ENCODE assay signal across 20 cellular contexts in genomic region chr7:121714559-121715303, GRCh38.
DNase-seq lines count a peak whose midpoint lies in the region; ATAC-seq and TF ChIP-seq lines count a peak whose summit lies in the region.
"Had no signal": no experiment of that assay in that cellular context is flagged by ENCODE, and none has a peak within 500 bp of the region (broad histone marks: within the 10 kb centered on the region; RNA-seq: fewer than 3 reads in every experiment).

No MANE protein-coding gene starts in this region.

- DNase-seq in D341Med (ENCODE audit: low spot score) (peak; percentile 12), iPS-NIHi11 (ENCODE audit: low spot score) (peak; percentile 46), neural crest cell (ENCODE audit: low read depth, low spot score) (no peak), NCI-H226 (no peak)
- no peak for DNase-seq in naive thymus-derived CD8-positive, alpha-beta T cell
- DNase-seq in stimulated activated effector memory CD8-positive, alpha-beta T cell treated with anti-CD3 and anti-CD28 coated beads, Interleukin-12 subunit alpha, Interleukin-12 subunit beta, amount 100 ng/mL, for 72 hours (ENCODE audit: low spot score in 2 of 2): no peak
- DNase-seq: activated CD8-positive, alpha-beta T cell treated with anti-CD3 and anti-CD28 coated beads, Interleukin-2, amount 10 ng/mL, durations not matched to agents 7 days and 5 days; CD4-positive, alpha-beta memory T cell; effector CD8-positive, alpha-beta T cell; EL; hippocampal formation; left ventricle myocardium superior; MM.1S; naive B cell; NCI-H2081 treated with DMSO at 0.1 percent for 48 hours had no signal

- no peak for ATAC-seq in naive thymus-derived CD8-positive, alpha-beta T cell
- no peak for ATAC-seq in stimulated activated effector memory CD8-positive, alpha-beta T cell treated with anti-CD3 and anti-CD28 coated beads, Interleukin-12 subunit alpha, Interleukin-12 subunit beta, amount 100 ng/mL, for 72 hours
- no peak for ATAC-seq in HG03432 (IDR thresholded peaks at IDR 0.05; ENCODE audit: unreplicated experiment)
- ATAC-seq: activated CD8-positive, alpha-beta T cell treated with anti-CD3 and anti-CD28 coated beads, Interleukin-2, amount 10 ng/mL, durations not matched to agents 7 days and 5 days; left ventricle myocardium superior had no signal

- H3K4me1 ChIP-seq in HUES48 (ENCODE audit: control insufficient read depth, insufficient read depth, low read length): peaks cover 11% of the 10 kb centered on the region

- no peak overlapping the region for H3K4me3 ChIP-seq in HUES48 (ENCODE audit: low read depth, low read length)
- H3K4me3 ChIP-seq: cardiac muscle cell had no signal

- H3K9ac ChIP-seq in HUES48 (ENCODE audit: low read depth, low read length): no peak overlapping the region

- H3K27ac Mint-ChIP-seq in neural crest cell (ENCODE audit: unreplicated experiment): peak overlapping the region; percentile 0
- H3K27ac Mint-ChIP-seq in naive thymus-derived CD8-positive, alpha-beta T cell: no peak overlapping the region
- no peak overlapping the region for H3K27ac Mint-ChIP-seq in stimulated activated effector memory CD8-positive, alpha-beta T cell treated with anti-CD3 and anti-CD28 coated beads, Interleukin-12 subunit alpha, Interleukin-12 subunit beta, amount 100 ng/mL, for 72 hours
- H3K27ac Mint-ChIP-seq: activated CD8-positive, alpha-beta T cell treated with anti-CD3 and anti-CD28 coated beads, Interleukin-2, amount 10 ng/mL, durations not matched to agents 7 days and 5 days; activated T-helper 1 cell treated with anti-CD3 and anti-CD28 coated beads, Interleukin-12 subunit alpha, Interleukin-12 subunit beta, Interleukin-2, Interleukin-4 antibody, amounts not matched to agents 30 ng/mL and 10 ng/mL and 1 ng/mL, durations not matched to agents 14 hours and 24 hours and 36 hours; CD4-positive, alpha-beta memory T cell; naive B cell had no signal

- H3K27me3 Mint-ChIP-seq in neural crest cell (ENCODE audit: low read depth): no peaks in the 10 kb centered on the region
- H3K27me3 Mint-ChIP-seq in naive thymus-derived CD8-positive, alpha-beta T cell: no peaks in the 10 kb centered on the region
- H3K27me3 Mint-ChIP-seq: CD4-positive, alpha-beta memory T cell; naive B cell had no signal

- H3K36me3 Mint-ChIP-seq in neural crest cell (ENCODE audit: low read depth): peaks cover 16% of the 10 kb centered on the region
- H3K36me3 Mint-ChIP-seq in naive thymus-derived CD8-positive, alpha-beta T cell: no peaks in the 10 kb centered on the region
- no peaks in the 10 kb centered on the region for H3K36me3 Mint-ChIP-seq in stimulated activated effector memory CD8-positive, alpha-beta T cell treated with anti-CD3 and anti-CD28 coated beads, Interleukin-12 subunit alpha, Interleukin-12 subunit beta, amount 100 ng/mL, for 72 hours
- H3K36me3 Mint-ChIP-seq: CD4-positive, alpha-beta memory T cell had no signal

- H3K9me3 ChIP-seq in HUES48 (ENCODE audit: control insufficient read depth, insufficient read depth, low read length): no peaks in the 10 kb centered on the region

- POLR2A ChIA-PET in naive thymus-derived CD8-positive, alpha-beta T cell (lab: Charles Lee): no interaction called here

- no peak overlapping the region for H3K4me3 Mint-ChIP-seq in neural crest cell
- H3K4me3 Mint-ChIP-seq in naive thymus-derived CD8-positive, alpha-beta T cell: no peak overlapping the region
- H3K4me3 Mint-ChIP-seq in stimulated activated effector memory CD8-positive, alpha-beta T cell treated with anti-CD3 and anti-CD28 coated beads, Interleukin-12 subunit alpha, Interleukin-12 subunit beta, amount 100 ng/mL, for 72 hours: no peak overlapping the region
- H3K4me3 Mint-ChIP-seq: activated CD8-positive, alpha-beta T cell treated with anti-CD3 and anti-CD28 coated beads, Interleukin-2, amount 10 ng/mL, durations not matched to agents 7 days and 5 days; activated T-helper 1 cell treated with anti-CD3 and anti-CD28 coated beads, Interleukin-12 subunit alpha, Interleukin-12 subunit beta, Interleukin-2, Interleukin-4 antibody, amounts not matched to agents 30 ng/mL and 10 ng/mL and 1 ng/mL, durations not matched to agents 14 hours and 24 hours and 36 hours; CD4-positive, alpha-beta memory T cell; naive B cell had no signal

- H3K36me3 ChIP-seq in HUES48 (ENCODE audit: control insufficient read depth, insufficient read depth, low read length): no peaks in the 10 kb centered on the region
- H3K36me3 ChIP-seq: cardiac muscle cell had no signal

- peaks cover 9% of the 10 kb centered on the region for H3K9me3 Mint-ChIP-seq in neural crest cell
- peaks cover 0 to 42% (median 0%) of the 10 kb centered on the region in 9 donors for H3K9me3 Mint-ChIP-seq in naive thymus-derived CD8-positive, alpha-beta T cell
- H3K9me3 Mint-ChIP-seq in stimulated activated effector memory CD8-positive, alpha-beta T cell treated with anti-CD3 and anti-CD28 coated beads, Interleukin-12 subunit alpha, Interleukin-12 subunit beta, amount 100 ng/mL, for 72 hours: peaks cover 2% of the 10 kb centered on the region
- H3K9me3 Mint-ChIP-seq: activated T-helper 1 cell treated with anti-CD3 and anti-CD28 coated beads, Interleukin-12 subunit alpha, Interleukin-12 subunit beta, Interleukin-2, Interleukin-4 antibody, amounts not matched to agents 30 ng/mL and 10 ng/mL and 1 ng/mL, durations not matched to agents 14 hours and 24 hours and 36 hours had no signal

- H3K27ac ChIP-seq in HUES48 (ENCODE audit: low read depth, low read length): peak overlapping the region; percentile 11
- H3K27ac ChIP-seq: cardiac muscle cell, VCaP had no signal

- TF ChIP-seq CTCF in neural crest cell (conservative IDR thresholded peaks at IDR 0.05): no peak

- H3K4me1 Mint-ChIP-seq in neural crest cell: peaks cover 10% of the 10 kb centered on the region
- no peaks in the 10 kb centered on the region for H3K4me1 Mint-ChIP-seq in naive thymus-derived CD8-positive, alpha-beta T cell
- no peaks in the 10 kb centered on the region for H3K4me1 Mint-ChIP-seq in stimulated activated effector memory CD8-positive, alpha-beta T cell treated with anti-CD3 and anti-CD28 coated beads, Interleukin-12 subunit alpha, Interleukin-12 subunit beta, amount 100 ng/mL, for 72 hours
- H3K4me1 Mint-ChIP-seq: CD4-positive, alpha-beta memory T cell; naive B cell had no signal

- no peaks in the 10 kb centered on the region for H3K27me3 ChIP-seq in HUES48 (ENCODE audit: control insufficient read depth, insufficient read depth, low read length)
- H3K27me3 ChIP-seq: cardiac muscle cell had no signal

Comparison
In these comparisons a context has a peak if more than half of its experiments do, and no peak if none do; other contexts are left out.
1. DNase-seq: peak in D341Med (single experiment) and iPS-NIHi11 (single experiment); none in neural crest cell (single experiment), naive thymus-derived CD8-positive, alpha-beta T cell (0 of 10), NCI-H226 (single experiment) and stimulated activated effector memory CD8-positive, alpha-beta T cell treated with anti-CD3 and anti-CD28 coated beads, Interleukin-12 subunit alpha, Interleukin-12 subunit beta, amount 100 ng/mL, for 72 hours (0 of 2).